In genomic region chr7:142485617-142486226, GRCh38 we compare ENCODE assay signal across 10 cellular contexts.
DNase-seq lines count a peak whose midpoint lies in the region; ATAC-seq and TF ChIP-seq lines count a peak whose summit lies in the region.
"Had no signal": no experiment of that assay in that cellular context is flagged by ENCODE, and none has a peak within 500 bp of the region (broad histone marks: within the 10 kb centered on the region; RNA-seq: fewer than 3 reads in every experiment).

No MANE protein-coding gene starts in this region.

- no peaks in the 10 kb centered on the region for H3K27me3 Mint-ChIP-seq in activated T-cell treated with anti-CD3 and anti-CD28 coated beads, Interleukin-2, amount 50 U/mL, for 24 hours
- no peaks in the 10 kb centered on the region for H3K27me3 Mint-ChIP-seq in activated T-cell treated with anti-CD3 and anti-CD28 coated beads, Interleukin-2, amount 50 U/mL, for 4 hours (ENCODE audit: low read depth)
- H3K27me3 Mint-ChIP-seq in progenitor cell of endocrine pancreas = peaks cover 18% of the 10 kb centered on the region
- H3K27me3 Mint-ChIP-seq in stimulated activated naive B cell treated with anti-CD40 and anti-IgM and Interleukin-4, amounts not matched to agents 10 μg/mL and 1 μg/mL and 100 μg/mL, for 72 hours = peaks cover 20 to 31% of the 10 kb centered on the region in 2 donors

- no peak overlapping the region for H3K4me3 ChIP-seq in cardiac fibroblast (replicated peaks in 1 of 2; ENCODE audit: low read depth in 2 of 2, low read length in 2 of 2)
- H3K4me3 ChIP-seq: lung had no signal

- peak overlapping the region; percentile 64 for H3K27ac Mint-ChIP-seq in activated T-cell treated with anti-CD3 and anti-CD28 coated beads, Interleukin-2, amount 50 U/mL, for 24 hours
- no peak overlapping the region for H3K27ac Mint-ChIP-seq in progenitor cell of endocrine pancreas
- H3K27ac Mint-ChIP-seq in stimulated activated naive B cell treated with anti-CD40 and anti-IgM and Interleukin-4, amounts not matched to agents 10 μg/mL and 1 μg/mL and 100 μg/mL, for 72 hours = no peak overlapping the region
- H3K27ac Mint-ChIP-seq: brain had no signal

- peaks cover 34% of the 10 kb centered on the region for H3K4me1 Mint-ChIP-seq in activated T-cell treated with anti-CD3 and anti-CD28 coated beads, Interleukin-2, amount 50 U/mL, for 24 hours (ENCODE audit: low read depth)
- peaks cover 40% of the 10 kb centered on the region for H3K4me1 Mint-ChIP-seq in activated T-cell treated with anti-CD3 and anti-CD28 coated beads, Interleukin-2, amount 50 U/mL, for 4 hours (ENCODE audit: low read depth)
- no peaks in the 10 kb centered on the region for H3K4me1 Mint-ChIP-seq in progenitor cell of endocrine pancreas (ENCODE audit: low read depth)
- H3K4me1 Mint-ChIP-seq in stimulated activated naive B cell treated with anti-CD40 and anti-IgM and Interleukin-4, amounts not matched to agents 10 μg/mL and 1 μg/mL and 100 μg/mL, for 72 hours = peaks cover 21 to 35% of the 10 kb centered on the region in 2 donors
- H3K4me1 Mint-ChIP-seq: brain had no signal

- TF ChIP-seq CTCF in cardiac fibroblast (IDR thresholded peaks at IDR 0.05; ENCODE audit: low read depth, low read length) = peak; percentile 59
- peak; percentile 50 for TF ChIP-seq CTCF in progenitor cell of endocrine pancreas (IDR thresholded peaks at IDR 0.05; ENCODE audit: unreplicated experiment)

- H3K9me3 Mint-ChIP-seq in activated T-cell treated with anti-CD3 and anti-CD28 coated beads, Interleukin-2, amount 50 U/mL, for 24 hours = no peaks in the 10 kb centered on the region
- H3K9me3 Mint-ChIP-seq in activated T-cell treated with anti-CD3 and anti-CD28 coated beads, Interleukin-2, amount 50 U/mL, for 4 hours = no peaks in the 10 kb centered on the region
- H3K9me3 Mint-ChIP-seq in progenitor cell of endocrine pancreas (ENCODE audit: low read depth) = no peaks in the 10 kb centered on the region
- H3K9me3 Mint-ChIP-seq in stimulated activated naive B cell treated with anti-CD40 and anti-IgM and Interleukin-4, amounts not matched to agents 10 μg/mL and 1 μg/mL and 100 μg/mL, for 72 hours = no peaks in the 10 kb centered on the region
- H3K9me3 Mint-ChIP-seq: brain had no signal

- no peak for ATAC-seq in activated T-cell treated with anti-CD3 and anti-CD28 coated beads, Interleukin-2, amount 50 U/mL, for 4 hours
- ATAC-seq in stimulated activated naive B cell treated with anti-CD40 and anti-IgM and Interleukin-4, amounts not matched to agents 10 μg/mL and 1 μg/mL and 100 μg/mL, for 72 hours (replicated peaks) = no peak
- no peak for ATAC-seq in HG03139 (IDR thresholded peaks at IDR 0.05; ENCODE audit: unreplicated experiment)

- no peaks in the 10 kb centered on the region for H3K36me3 Mint-ChIP-seq in activated T-cell treated with anti-CD3 and anti-CD28 coated beads, Interleukin-2, amount 50 U/mL, for 24 hours (ENCODE audit: low read depth)
- H3K36me3 Mint-ChIP-seq in activated T-cell treated with anti-CD3 and anti-CD28 coated beads, Interleukin-2, amount 50 U/mL, for 4 hours (ENCODE audit: insufficient read depth) = no peaks in the 10 kb centered on the region
- no peaks in the 10 kb centered on the region for H3K36me3 Mint-ChIP-seq in progenitor cell of endocrine pancreas (ENCODE audit: insufficient read depth)
- H3K36me3 Mint-ChIP-seq in stimulated activated naive B cell treated with anti-CD40 and anti-IgM and Interleukin-4, amounts not matched to agents 10 μg/mL and 1 μg/mL and 100 μg/mL, for 72 hours = no peaks in the 10 kb centered on the region
- H3K36me3 Mint-ChIP-seq: brain had no signal

- no peak overlapping the region for H3K4me3 Mint-ChIP-seq in activated T-cell treated with anti-CD3 and anti-CD28 coated beads, Interleukin-2, amount 50 U/mL, for 24 hours
- H3K4me3 Mint-ChIP-seq in activated T-cell treated with anti-CD3 and anti-CD28 coated beads, Interleukin-2, amount 50 U/mL, for 4 hours = no peak overlapping the region
- no peak overlapping the region for H3K4me3 Mint-ChIP-seq in progenitor cell of endocrine pancreas (ENCODE audit: low read depth)
- no peak overlapping the region for H3K4me3 Mint-ChIP-seq in stimulated activated naive B cell treated with anti-CD40 and anti-IgM and Interleukin-4, amounts not matched to agents 10 μg/mL and 1 μg/mL and 100 μg/mL, for 72 hours
- H3K4me3 Mint-ChIP-seq: brain had no signal

- no peak for DNase-seq in activated T-cell treated with anti-CD3 and anti-CD28 coated beads, Interleukin-2, amount 50 U/mL, for 24 hours
- DNase-seq in activated T-cell treated with anti-CD3 and anti-CD28 coated beads, Interleukin-2, amount 50 U/mL, for 4 hours = no peak
- DNase-seq in NAMALWA (ENCODE audit: low spot score) (peak; percentile 20), cardiac fibroblast (ENCODE audit: low read depth in 2 of 2) (peak in 1 of 2 donors; percentile 28), progenitor cell of endocrine pancreas (ENCODE audit: low spot score, unreplicated experiment) (no peak)
- no peak for DNase-seq in stimulated activated naive B cell treated with anti-CD40 and anti-IgM and Interleukin-4, amounts not matched to agents 10 μg/mL and 1 μg/mL and 100 μg/mL, for 72 hours
- DNase-seq in activated CD4-positive, CD25-positive, alpha-beta regulatory T cell treated with anti-CD3 and anti-CD28 coated beads, Interleukin-2, amount 50 U/mL, for 72 hours = no peak
